ENCODE assay signal across 8 cellular contexts in the genomic region with DNA sequence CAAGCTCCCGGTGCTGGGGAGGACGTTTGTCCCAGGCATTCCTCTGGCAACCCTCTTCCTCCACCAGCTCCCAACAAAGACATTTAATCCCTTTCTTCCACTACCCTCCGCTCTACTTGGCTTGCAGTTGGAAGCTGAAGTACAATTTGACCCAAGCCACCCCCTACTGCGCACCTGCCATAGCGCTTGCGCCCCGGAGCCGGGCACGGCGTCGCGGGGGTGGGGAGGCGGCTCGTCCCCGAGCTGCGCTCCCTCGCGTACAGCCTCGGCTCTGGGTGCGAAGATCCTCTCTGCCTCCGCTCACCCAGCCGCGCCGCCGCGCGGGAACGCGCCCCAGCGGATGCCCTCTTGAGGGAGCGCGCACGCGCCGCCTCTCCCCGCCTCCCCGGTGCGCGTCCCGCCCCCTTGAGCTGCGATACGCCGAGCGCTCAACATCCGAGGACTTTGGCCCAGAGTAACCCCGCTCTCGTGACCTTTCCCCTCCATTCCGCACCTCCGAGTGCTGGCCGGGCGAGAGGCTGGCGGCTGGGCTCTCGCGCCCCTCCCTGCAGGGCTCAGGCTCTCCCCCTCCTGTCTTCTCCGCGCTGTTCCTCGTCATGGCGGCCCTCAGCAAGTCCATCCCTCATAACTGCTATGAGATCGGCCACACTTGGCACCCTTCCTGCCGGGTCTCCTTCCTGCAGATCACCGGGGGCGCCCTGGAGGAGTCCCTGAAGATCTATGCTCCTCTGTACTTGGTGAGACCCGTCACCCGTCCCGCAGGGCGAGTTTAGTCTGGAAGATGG. TPM values are rescaled to one million over a fixed set of nuclear protein-coding genes. Genes with fewer than 3 reads are reported as not detected.
DNase-seq lines count a peak whose midpoint lies in the region; ATAC-seq and TF ChIP-seq lines count a peak whose summit lies in the region.

Gene TMEM135, plus strand, starts transcription at position 485 of the 785 bp plus-strand sequence. Its CDS starts 112 bp downstream, at position 597.

- H3K4me1 ChIP-seq in right atrium auricular region (peaks cover 0 to 35% of the 10 kb centered on the region in 2 donors), psoas muscle (peaks cover 21% of the 10 kb centered on the region), urinary bladder (ENCODE audit: insufficient read depth) (no peaks in the 10 kb centered on the region)

- H3K36me3 ChIP-seq in right atrium auricular region = no peaks in the 10 kb centered on the region
- no peaks in the 10 kb centered on the region for H3K36me3 ChIP-seq in psoas muscle (ENCODE audit: insufficient read depth in 1 of 2, low read depth in 1 of 2)
- no peaks in the 10 kb centered on the region for H3K36me3 ChIP-seq in urinary bladder (ENCODE audit: insufficient read depth)

- H3K4me3 ChIP-seq in right atrium auricular region (peak within 1 kb of the TSS; percentile 73 to 77), psoas muscle (peak within 1 kb of the TSS; percentile 93), urinary bladder (ENCODE audit: low read depth, low read length) (peak within 1 kb of the TSS; percentile 68)

- WGBS in psoas muscle, 3 donors = 0 to 1% (median 0%) methylated on average over 49 to 66 of the region's 66 CpGs
- WGBS in urinary bladder = under 1% methylated on average over 66 of the region's 66 CpGs

- H3K27me3 ChIP-seq in right atrium auricular region = no peaks in the 10 kb centered on the region
- no peaks in the 10 kb centered on the region for H3K27me3 ChIP-seq in psoas muscle (ENCODE audit: insufficient read depth in 3 of 3, low read length in 2 of 3)

- no peaks in the 10 kb centered on the region for H3K9me3 ChIP-seq in right atrium auricular region
- no peaks in the 10 kb centered on the region for H3K9me3 ChIP-seq in psoas muscle

- TF ChIP-seq CTCF in right atrium auricular region (IDR thresholded peaks at IDR 0.05) (peak in 1 of 2 donors; percentile 22), psoas muscle (IDR thresholded peaks at IDR 0.05) (peak; percentile 6)

- peak; percentile 46 for DNase-seq in NCI-H187 treated with DMSO at 0.1 percent for 48 hours (lab: John Stamatoyannopoulos, UW)
- peak; percentile 77 to 98 (median 85) for DNase-seq in T-helper 2 cell
- DNase-seq in right atrium auricular region (ENCODE audit: low spot score) = peak; percentile 96
- peak; percentile 95 to 97 for DNase-seq in psoas muscle

- ATAC-seq in GM18505 (IDR thresholded peaks at IDR 0.05; ENCODE audit: unreplicated experiment) (peak; percentile 99), HG02970 (IDR thresholded peaks at IDR 0.05; ENCODE audit: low FRiP score, unreplicated experiment) (peak; percentile 99), psoas muscle (peak; percentile 97 to 98 (median 98))

- H3K27ac ChIP-seq in angular gyrus (ENCODE audit: low read depth, low read length) (peak within 1 kb of the TSS; percentile 74), right atrium auricular region (peak within 1 kb of the TSS; percentile 81 to 90), psoas muscle (peak within 1 kb of the TSS; percentile 81), urinary bladder (ENCODE audit: low read depth) (peak within 1 kb of the TSS; percentile 68)

- intact Hi-C loops in psoas muscle (cut with DNase I) = loop anchor here (5.0 to 10.0 kb wide), 4 partner anchors 55 to 147 kb away; partner anchors contain the start of gene FZD4 (in 2 of the 2)

- peak; percentile 81 for TF ChIP-seq POLR2A in GM18505 (IDR thresholded peaks at IDR 0.05; ENCODE audit: borderline replicate concordance, extremely low read depth, insufficient read depth, insufficient read length)

RNA-seq across cellular contexts. Expression of gene TMEM135, which starts in this region (rescaled TPM):
- total RNA-seq in right atrium auricular region (10 to 100 TPM; 12.2 to 13.0 TPM), psoas muscle (10 to 100 TPM in 3 of 4 donors, 1 to 10 TPM in 1; 9.4 to 26.6 (median 16.2) TPM), urinary bladder (61.0 TPM)
- polyA plus RNA-seq in psoas muscle (1 to 10 TPM; 4.1 to 6.3 (median 5.6) TPM), urinary bladder (6.2 TPM)

Comparison
In these comparisons a context has a peak if more than half of its experiments do, and no peak if none do; other contexts are left out.
1. Peak in every context shown above with its lines: DNase-seq, ATAC-seq, H3K4me3 ChIP-seq and H3K27ac ChIP-seq.
2. DNase-seq: peak in every context shown above with its lines; median percentile 96 in right atrium auricular region; 96 in psoas muscle; 85 in T-helper 2 cell; 46 in NCI-H187 treated with DMSO at 0.1 percent for 48 hours.